In genomic region chr3:133928903-133929607, GRCh38 we compare ENCODE assay signal across 24 cellular contexts. TPM values are rescaled to one million over a fixed set of nuclear protein-coding genes. Genes with fewer than 3 reads are reported as not detected.
A peak's percentile ranks its signal among the peaks of the same experiment; 100 is the strongest.
DNase-seq lines count a peak whose midpoint lies in the region; ATAC-seq, FAIRE-seq and TF ChIP-seq lines count a peak whose summit lies in the region.
"Had no signal": no experiment of that assay in that cellular context is flagged by ENCODE, and none has a peak within 500 bp of the region (broad histone marks: within the 10 kb centered on the region; RNA-seq: fewer than 3 reads in every experiment).

No MANE protein-coding gene starts in this region.

- H4K12ac ChIP-seq in trophoblast cell (ENCODE audit: low read depth, low read length) = no peak overlapping the region

- H2BK12ac ChIP-seq in trophoblast cell (ENCODE audit: low read length) = no peak overlapping the region

- ATAC-seq in HG03095 (IDR thresholded peaks at IDR 0.05; ENCODE audit: unreplicated experiment) = no peak
- ATAC-seq: A549; activated CD4-positive, CD25-positive, alpha-beta regulatory T cell treated with anti-CD3 and anti-CD28 coated beads, Interleukin-2, amount 50 U/mL, for 24 hours; left ventricle myocardium superior had no signal

- no peak overlapping the region for H3K23ac ChIP-seq in trophoblast cell (ENCODE audit: low read length)

- H4K8ac ChIP-seq in trophoblast cell (ENCODE audit: low read depth, low read length) = no peak overlapping the region

- H3K4ac ChIP-seq in trophoblast cell (ENCODE audit: low read depth, low read length) = no peak overlapping the region

- H3K4me2 ChIP-seq in keratinocyte (ENCODE audit: control insufficient read depth, extremely low read depth, insufficient read depth, low read depth, low read length) (no peak overlapping the region), trophoblast cell (ENCODE audit: low read length) (no peak overlapping the region)
- H3K4me2 ChIP-seq: A549 had no signal

- dilution Hi-C loops in keratinocyte (cut with MboI; ENCODE audit: extremely low pct_ligation_motif_present, low sequenced_read_pairs) = no loop called here

- H3K9me3 ChIP-seq in keratinocyte (ENCODE audit: control insufficient read depth, low read depth, low read length) = no peaks in the 10 kb centered on the region
- H3K9me3 ChIP-seq in trophoblast cell (ENCODE audit: insufficient read depth, low read depth, low read length) = no peaks in the 10 kb centered on the region
- H3K9me3 ChIP-seq: A549, ascending aorta, BE2C, transverse colon had no signal

- no peak overlapping the region for H3K9ac ChIP-seq in keratinocyte (ENCODE audit: control insufficient read depth, extremely low read depth, insufficient read depth, low read length)
- H3K9ac ChIP-seq in trophoblast cell (ENCODE audit: low read length) = no peak overlapping the region

- H3K4me1 ChIP-seq in keratinocyte (ENCODE audit: control insufficient read depth, extremely low read depth, insufficient read depth, low read length) (no peaks in the 10 kb centered on the region), trophoblast cell (ENCODE audit: control insufficient read depth in 1 of 2, insufficient read depth in 2 of 2, low read length in 2 of 2) (peaks cover 6% of the 10 kb centered on the region in 2 experiments)
- H3K4me1 ChIP-seq: A549, BE2C had no signal

- H3K9me1 ChIP-seq in keratinocyte (ENCODE audit: control insufficient read depth, extremely low read depth, insufficient read depth, low read length) = no peaks in the 10 kb centered on the region

- H3K4me3 ChIP-seq in keratinocyte (ENCODE audit: control insufficient read depth in 2 of 3, extremely low read depth in 1 of 3, insufficient read depth in 2 of 3, low read depth in 1 of 3, low read length in 3 of 3) (no peak overlapping the region), trophoblast cell (ENCODE audit: low read depth, low read length) (no peak overlapping the region), lower leg skin (ENCODE audit: low read depth, poor library complexity, severe bottlenecking) (no peak overlapping the region)
- H3K4me3 ChIP-seq: A549, ascending aorta, transverse colon had no signal

- no peak overlapping the region for H3K14ac ChIP-seq in trophoblast cell (ENCODE audit: low read length)

- H2AK5ac ChIP-seq in trophoblast cell (ENCODE audit: low read length) = no peak overlapping the region

- FAIRE-seq in keratinocyte (lab: Jason Lieb, UNC) = peak; percentile 9
- FAIRE-seq: A549, D721Med had no signal

- H3K27ac ChIP-seq in keratinocyte (ENCODE audit: control insufficient read depth, insufficient read depth, low read length) = no peak overlapping the region
- H3K27ac ChIP-seq in trophoblast cell (ENCODE audit: low read depth, low read length) = no peak overlapping the region
- H3K27ac ChIP-seq: A549, ascending aorta, transverse colon had no signal

- H2AFZ ChIP-seq in keratinocyte (ENCODE audit: control insufficient read depth, low read length) (no peak overlapping the region), trophoblast cell (ENCODE audit: insufficient read depth, low read length, poor library complexity) (no peak overlapping the region)

- peaks cover 2% of the 10 kb centered on the region for H3K79me1 ChIP-seq in trophoblast cell (ENCODE audit: low read length)

- H4K20me1 ChIP-seq in keratinocyte (ENCODE audit: control insufficient read depth, extremely low read depth, insufficient read depth, low read length) = no peaks in the 10 kb centered on the region

- H3K36me3 ChIP-seq in keratinocyte (ENCODE audit: control insufficient read depth in 2 of 2, extremely low read depth in 1 of 2, insufficient read depth in 2 of 2, low read length in 2 of 2) = no peaks in the 10 kb centered on the region
- H3K36me3 ChIP-seq in trophoblast cell (ENCODE audit: control insufficient read depth in 1 of 2, insufficient read depth in 2 of 2, low read length in 2 of 2) = peaks cover 18 to 20% of the 10 kb centered on the region in 2 experiments
- H3K36me3 ChIP-seq: ascending aorta, BE2C, transverse colon had no signal

- WGBS in trophoblast cell (ENCODE audit: extremely low coverage, insufficient coverage, insufficient read length) = no CpG with 5 or more reads among the region's 14 CpGs
- WGBS in lower leg skin, 2 donors = 88 to 89% methylated on average over 14 of the region's 14 CpGs

- H3K18ac ChIP-seq in trophoblast cell (ENCODE audit: low read length) = no peak overlapping the region

- no peak overlapping the region for H2BK5ac ChIP-seq in trophoblast cell (ENCODE audit: low read depth, low read length, poor library complexity)

- peaks cover 54% of the 10 kb centered on the region for H3K27me3 ChIP-seq in keratinocyte (ENCODE audit: control insufficient read depth, extremely low read depth, insufficient read depth, low read length)
- no peaks in the 10 kb centered on the region for H3K27me3 ChIP-seq in trophoblast cell (ENCODE audit: insufficient read depth, low read length)
- H3K27me3 ChIP-seq: ascending aorta, transverse colon had no signal

- no peak overlapping the region for H2BK120ac ChIP-seq in trophoblast cell (ENCODE audit: insufficient read depth, low read length, poor library complexity)

- TF ChIP-seq POLR2A in lower leg skin (IDR thresholded peaks at IDR 0.05) = no peak

- no peaks in the 10 kb centered on the region for H3K79me2 ChIP-seq in keratinocyte (ENCODE audit: control insufficient read depth, insufficient read depth, low read length)
- H3K79me2 ChIP-seq in trophoblast cell (ENCODE audit: control insufficient read depth, insufficient read depth, low read length, poor library complexity) = no peaks in the 10 kb centered on the region

- TF ChIP-seq CTCF in keratinocyte (optimal IDR thresholded peaks at IDR 0.05 in 1 of 3, IDR thresholded peaks at IDR 0.05 in 1 of 3, conservative IDR thresholded peaks at IDR 0.05 in 1 of 3; ENCODE audit: extremely low read depth in 1 of 3, insufficient read depth in 2 of 3, low read length in 3 of 3) (no peak), lower leg skin (IDR thresholded peaks at IDR 0.05) (no peak)

- H4K91ac ChIP-seq in trophoblast cell (ENCODE audit: low read depth, low read length) = no peak overlapping the region

- intact Hi-C loops in lower leg skin (cut with DNase I; ENCODE audit: low total_unique reads) = no loop called here

- DNase-seq in activated CD8-positive, alpha-beta memory T cell treated with anti-CD3 and anti-CD28 coated beads for 24 hours = peak; percentile 50
- no peak for DNase-seq in activated CD8-positive, alpha-beta memory T cell treated with anti-CD3 and anti-CD28 coated beads, Interleukin-2, amount 50 U/mL, for 48 hours
- DNase-seq in RPMI7951 (ENCODE audit: low read depth) (peak; percentile 59), keratinocyte (ENCODE audit: low read depth, low spot score) (no peak), trophoblast cell (peak; percentile 30 to 51), NCI-H510A treated with DMSO at 0.1 percent for 48 hours (lab: John Stamatoyannopoulos, UW) (no peak), lower leg skin (ENCODE audit: low spot score in 2 of 2) (no peak)
- DNase-seq: activated naive CD4-positive, alpha-beta T cell treated with anti-CD3 and anti-CD28 coated beads for 36 hours; activated T-cell treated with anti-CD3 and anti-CD28 coated beads, Interleukin-2, amount 50 U/mL, for 48 hours; BE2C; H9; KG1; left ventricle myocardium superior; NCI-H187 treated with DMSO at 0.1 percent for 48 hours; NCI-H2227 treated with DMSO at 0.1 percent for 48 hours; NCI-H82; right cardiac atrium; stimulated activated naive CD8-positive, alpha-beta T cell treated with anti-CD3 and anti-CD28 coated beads, Interleukin-15, amount 100 ng/mL, for 72 hours; transverse colon had no signal

RNA-seq across cellular contexts. Expression of gene RAB6B, which starts 33.4 kb away (rescaled TPM):
- total RNA-seq in RPMI7951 (2014; rRNA removed; shearing (Covaris generic)) = 0.12 and 0.29 TPM in 2 replicates
- 2.2 to 5.5 TPM (median 2.9 TPM) in 3 replicates for polyA plus RNA-seq in keratinocyte
- polyA plus RNA-seq in keratinocyte (2011; ENCODE audit: low read depth) = 2.1 TPM
- 5.9 and 6.5 TPM in 2 replicates for polyA plus RNA-seq in keratinocyte (2011; cell fraction: cytosol; rRNA removed)
- 6.3 and 7.9 TPM in 2 replicates for polyA plus RNA-seq in keratinocyte (2011; cell fraction: nucleus; rRNA removed)
- 1.6 and 4.3 TPM in 2 replicates for polyA plus RNA-seq in keratinocyte (2012; ENCODE audit: low replicate concordance)
- polyA minus RNA-seq in keratinocyte = 2.0 to 9.2 TPM (median 6.3 TPM) in 3 replicates
- 2.7 TPM for polyA minus RNA-seq in keratinocyte (2011; cell fraction: cytosol; rRNA and poly(A)+ RNA removed)
- polyA minus RNA-seq in keratinocyte (2011; cell fraction: nucleus; rRNA and poly(A)+ RNA removed) = 3.4 and 4.8 TPM in 2 replicates
- 2.1 and 2.2 TPM in 2 replicates for polyA plus RNA-seq in trophoblast cell (2013)
- total RNA-seq in lower leg skin = 1 to 10 TPM in 1 of 4 donors, under 1 TPM in 3; 0.30 to 1.1 (median 0.65) TPM
- total RNA-seq: activated naive CD4-positive, alpha-beta T cell treated with anti-CD3 and anti-CD28 coated beads for 36 hours had no signal

Comparison
In these comparisons a context has a peak if more than half of its experiments do, and no peak if none do; other contexts are left out.
1. DNase-seq: peak in activated CD8-positive, alpha-beta memory T cell treated with anti-CD3 and anti-CD28 coated beads for 24 hours (single experiment), RPMI7951 (single experiment) and trophoblast cell (2 of 2); none in activated CD8-positive, alpha-beta memory T cell treated with anti-CD3 and anti-CD28 coated beads, Interleukin-2, amount 50 U/mL, for 48 hours (single experiment), keratinocyte (single experiment), NCI-H510A treated with DMSO at 0.1 percent for 48 hours (single experiment) and lower leg skin (0 of 2).